ENCODE assay signal across 8 cellular contexts in the genomic region with DNA sequence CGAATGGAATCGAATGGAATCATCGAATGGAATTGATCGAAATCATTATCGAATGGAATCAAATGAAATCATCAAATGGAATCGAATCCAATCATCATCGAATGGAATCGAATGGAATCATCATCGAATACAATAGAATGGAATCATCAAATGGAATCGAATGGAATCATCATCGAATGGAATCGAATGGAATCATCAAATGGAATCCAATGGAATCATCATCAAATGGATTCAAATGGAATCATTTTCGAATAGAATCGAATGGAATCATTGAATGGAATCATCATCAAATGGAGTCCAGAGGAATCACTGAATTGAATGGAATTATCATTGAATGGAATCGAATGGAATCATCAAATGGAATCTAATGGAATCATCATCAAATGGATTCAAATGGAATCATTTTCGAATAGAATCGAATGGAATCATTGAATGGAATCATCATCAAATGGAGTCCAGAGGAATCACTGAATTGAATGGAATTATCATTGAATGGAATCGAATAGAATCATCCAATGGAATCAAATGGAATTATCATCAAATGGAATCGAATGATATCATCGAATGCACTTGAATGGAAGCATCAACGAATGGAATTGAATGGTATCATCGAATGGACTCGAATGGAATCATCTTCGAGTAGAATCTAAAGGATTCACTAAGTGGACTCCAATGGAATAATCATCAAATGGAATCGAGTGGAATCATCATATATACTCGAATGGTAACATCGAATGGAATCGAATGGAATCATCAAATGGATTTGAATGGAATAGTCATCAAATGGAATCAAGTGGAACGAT.
DNase-seq lines count a peak whose midpoint lies in the region; ATAC-seq, FAIRE-seq and TF ChIP-seq lines count a peak whose summit lies in the region.
"Not testable (repeated sequence)": the region's sequence is repeated elsewhere in the genome, so short reads cannot be mapped to it uniquely, and the experiment has no call there.

No MANE protein-coding gene starts in this region.

- H3K4me3 ChIP-seq in K562, lung: not testable (repeated sequence)

- not testable (repeated sequence) for H3K79me2 ChIP-seq in K562 (ENCODE audit: control insufficient read depth, insufficient read depth, low read length)

- intact Hi-C loops in K562 (cut with micrococcal nuclease): not testable (repeated sequence)

- not testable (repeated sequence) for H3K27ac ChIP-seq in K562 (ENCODE audit: extremely low read depth, low read depth, low read length); lung (ENCODE audit: low read depth in 1 of 2, low read length in 1 of 2)

- not testable (repeated sequence) for H3K9me1 ChIP-seq in K562 (ENCODE audit: control insufficient read depth, insufficient read depth, low read length)

- TF ChIP-seq POLR2A in K562 (conservative IDR thresholded peaks at IDR 0.05): not testable (repeated sequence)

- not testable (repeated sequence) for H3K36me3 ChIP-seq in K562 (ENCODE audit: control insufficient read depth, insufficient read depth, low read length); lung (ENCODE audit: control insufficient read depth in 2 of 2, insufficient read depth in 2 of 2, low read length in 2 of 2)

- BruUV-seq in K562 (replicated peaks; lab: Mats Ljungman, UMichigan): not testable (repeated sequence)

- not testable (repeated sequence) for H3K4me2 ChIP-seq in K562 (ENCODE audit: insufficient read depth, low read length)

- H3K4me1 ChIP-seq in K562 (replicated peaks in 1 of 2; ENCODE audit: control insufficient read depth in 2 of 2, insufficient read depth in 2 of 2, low read length in 2 of 2); lung (ENCODE audit: control insufficient read depth in 2 of 2, insufficient read depth in 2 of 2, low read length in 2 of 2): not testable (repeated sequence)

- peak; percentile 1; the same call in 1 of the 3 replicates for ATAC-seq in K562
- ATAC-seq in lung (ENCODE audit: insufficient read depth, low FRiP score): peak; percentile 1

- not testable (repeated sequence) for H3K27me3 Mint-ChIP-seq in activated CD4-positive, alpha-beta T cell treated with anti-CD3 and anti-CD28 coated beads, Interleukin-2, amount 10 ng/mL, durations not matched to agents 7 days and 5 days; osteocyte (ENCODE audit: unreplicated experiment); type B pancreatic cell

- not testable (repeated sequence) for H3K27me3 ChIP-seq in K562 (ENCODE audit: control insufficient read depth in 2 of 2, insufficient read depth in 2 of 2, low read length in 2 of 2); lung (ENCODE audit: control insufficient read depth, insufficient read depth)

- H3K9ac ChIP-seq in K562 (ENCODE audit: insufficient read depth in 1 of 2, low read depth in 2 of 2, low read length in 2 of 2): not testable (repeated sequence)

- H3K4me1 Mint-ChIP-seq in activated CD4-positive, alpha-beta T cell treated with anti-CD3 and anti-CD28 coated beads, Interleukin-2, amount 10 ng/mL, durations not matched to agents 7 days and 5 days; osteocyte (ENCODE audit: unreplicated experiment); type B pancreatic cell (ENCODE audit: unreplicated experiment): not testable (repeated sequence)

- in situ Hi-C loops in K562 (cut with MboI): not testable (repeated sequence)

- H3K4me3 Mint-ChIP-seq in activated CD4-positive, alpha-beta T cell treated with anti-CD3 and anti-CD28 coated beads, Interleukin-2, amount 10 ng/mL, durations not matched to agents 7 days and 5 days; osteocyte (ENCODE audit: unreplicated experiment); type B pancreatic cell: not testable (repeated sequence)

- not testable (repeated sequence) for H2AFZ ChIP-seq in K562 (ENCODE audit: low read depth, low read length)

- not testable (repeated sequence) for FAIRE-seq in RCC 7860 (lab: Jason Lieb, UNC); K562 (lab: Jason Lieb, UNC)

- TF ChIP-seq RAD21 in K562 (CRISPR knock-in tag; conservative IDR thresholded peaks at IDR 0.05 in 1 of 2, IDR thresholded peaks at IDR 0.05 in 1 of 2): not testable (repeated sequence)

- under 1% methylated on average over 28 of the region's 29 CpGs for WGBS in K562 (ENCODE audit: insufficient coverage, low coverage, missing lambda C conversion rate)
- WGBS in lung, 2 donors: 65 to 68% methylated on average over 28 of the region's 29 CpGs

- CTCF ChIA-PET in activated CD4-positive, alpha-beta T cell treated with anti-CD3 and anti-CD28 coated beads, Interleukin-2, amount 10 ng/mL, durations not matched to agents 7 days and 5 days (lab: Charles Lee): not testable (repeated sequence)
- CTCF ChIA-PET in K562 (lab: Yijun Ruan, JAX; ENCODE audit: low intra/inter-chr PET ratio): interaction anchor here (0.6 to 0.7 kb wide), 3 partner anchors 13 to 1509 kb away, joined by 3 to 4 read pairs (median 3); no protein-coding TSS in a partner anchor

- not testable (repeated sequence) for TF ChIP-seq CTCF in K562 (IDR thresholded peaks at IDR 0.05 in 2 of 3, conservative IDR thresholded peaks at IDR 0.05 in 1 of 3; ENCODE audit: insufficient read depth in 2 of 3, low read depth in 1 of 3, low read length in 3 of 3); lung (IDR thresholded peaks at IDR 0.05; ENCODE audit: control extremely low read depth, extremely low read depth); osteocyte (IDR thresholded peaks at IDR 0.05); type B pancreatic cell (conservative IDR thresholded peaks at IDR 0.05)

- POLR2A ChIA-PET in activated CD4-positive, alpha-beta T cell treated with anti-CD3 and anti-CD28 coated beads, Interleukin-2, amount 10 ng/mL, durations not matched to agents 7 days and 5 days (lab: Charles Lee); K562 (lab: Yijun Ruan, JAX): not testable (repeated sequence)

- not testable (repeated sequence) for TF ChIP-seq EP300 in K562 (IDR thresholded peaks at IDR 0.05; ENCODE audit: low read length)

- H4K20me1 ChIP-seq in K562 (replicated peaks; ENCODE audit: control insufficient read depth, insufficient read depth, low read length): not testable (repeated sequence)

- H3K9me3 ChIP-seq in K562 (replicated peaks; ENCODE audit: control insufficient read depth, insufficient read depth, low read depth, low read length): not testable (repeated sequence)
- peaks cover 0 to 16% of the 10 kb centered on the region in 2 donors for H3K9me3 ChIP-seq in lung (ENCODE audit: control insufficient read depth in 2 of 2, insufficient read depth in 1 of 2, low read length in 1 of 2)

- DNase-seq in EL (peak; percentile 5), RCC 7860 (ENCODE audit: low spot score) (peak; percentile 33), K562 (ENCODE audit: extremely low read depth in 1 of 4, low spot score in 3 of 4) (peak in 1 of 4 experiments; percentile 12), fibroblast of gingiva (ENCODE audit: low read depth) (peak; percentile 34), lung (ENCODE audit: low spot score) (peak; percentile 94), osteocyte (ENCODE audit: extremely low spot score, unreplicated experiment) (peak; percentile 96), type B pancreatic cell (ENCODE audit: extremely low spot score, unreplicated experiment) (peak; percentile 94)
- DNase-seq in activated CD4-positive, alpha-beta T cell treated with anti-CD3 and anti-CD28 coated beads, Interleukin-2, amount 10 ng/mL, durations not matched to agents 7 days and 5 days: peak; percentile 77

- peaks cover 14% of the 10 kb centered on the region for H3K9me3 Mint-ChIP-seq in activated CD4-positive, alpha-beta T cell treated with anti-CD3 and anti-CD28 coated beads, Interleukin-2, amount 10 ng/mL, durations not matched to agents 7 days and 5 days
- not testable (repeated sequence) for H3K9me3 Mint-ChIP-seq in osteocyte (ENCODE audit: unreplicated experiment); type B pancreatic cell

- not testable (repeated sequence) for H3K27ac Mint-ChIP-seq in activated CD4-positive, alpha-beta T cell treated with anti-CD3 and anti-CD28 coated beads, Interleukin-2, amount 10 ng/mL, durations not matched to agents 7 days and 5 days; osteocyte (ENCODE audit: unreplicated experiment); type B pancreatic cell

- H3K36me3 Mint-ChIP-seq in activated CD4-positive, alpha-beta T cell treated with anti-CD3 and anti-CD28 coated beads, Interleukin-2, amount 10 ng/mL, durations not matched to agents 7 days and 5 days (ENCODE audit: low read depth); osteocyte (ENCODE audit: unreplicated experiment); type B pancreatic cell: not testable (repeated sequence)
